In genomic region chr3:48502121-48502520, GRCh38 we compare ENCODE assay signal across 9 cellular contexts. TPM values are rescaled to one million over a fixed set of nuclear protein-coding genes. Genes with fewer than 3 reads are reported as not detected.
DNase-seq lines count a peak whose midpoint lies in the region; ATAC-seq, FAIRE-seq and TF ChIP-seq lines count a peak whose summit lies in the region.
"Had no signal": no experiment of that assay in that cellular context is flagged by ENCODE, and none has a peak within 500 bp of the region (broad histone marks: within the 10 kb centered on the region; RNA-seq: fewer than 3 reads in every experiment).

No MANE protein-coding gene starts in this region.

- H3K4me3 ChIP-seq in CD8-positive, alpha-beta memory T cell (ENCODE audit: low read length): no peak overlapping the region
- no peak overlapping the region for H3K4me3 ChIP-seq in kidney (ENCODE audit: low read length in 2 of 2)

- TF ChIP-seq CTCF in activated B cell treated with CpG ODN at 0.5 μM for 24 hours (IDR thresholded peaks at IDR 0.05) (no peak), kidney (IDR thresholded peaks at IDR 0.05; ENCODE audit: borderline replicate concordance, extremely low read depth, insufficient read depth) (no peak)

- ATAC-seq in activated B cell treated with CpG ODN at 0.5 μM for 24 hours (ENCODE audit: low read depth) (no peak), HG03432 (IDR thresholded peaks at IDR 0.05; ENCODE audit: unreplicated experiment) (no peak)
- no peak for ATAC-seq in stimulated activated effector memory CD8-positive, alpha-beta T cell treated with anti-CD3 and anti-CD28 coated beads, Interleukin-12 subunit alpha, Interleukin-12 subunit beta, amount 100 ng/mL, for 72 hours

- peaks cover 0 to 15% (median 3%) of the 10 kb centered on the region in 3 donors for H3K36me3 Mint-ChIP-seq in CD8-positive, alpha-beta memory T cell
- H3K36me3 Mint-ChIP-seq in activated B cell treated with CpG ODN at 0.5 μM for 24 hours (ENCODE audit: low read depth): no peaks in the 10 kb centered on the region
- peaks cover 63% of the 10 kb centered on the region for H3K36me3 Mint-ChIP-seq in stimulated activated effector memory CD8-positive, alpha-beta T cell treated with anti-CD3 and anti-CD28 coated beads, Interleukin-12 subunit alpha, Interleukin-12 subunit beta, amount 100 ng/mL, for 72 hours

- FAIRE-seq in kidney (lab: Jason Lieb, UNC) (no peak), GM12891 (lab: Jason Lieb, UNC) (no peak)
- FAIRE-seq: GM12892 had no signal

- H3K36me3 ChIP-seq in CD8-positive, alpha-beta memory T cell (ENCODE audit: insufficient read depth, low read length): no peaks in the 10 kb centered on the region
- H3K36me3 ChIP-seq in kidney (ENCODE audit: control insufficient read depth in 1 of 2, insufficient read depth in 2 of 2, low read length in 2 of 2): no peaks in the 10 kb centered on the region

- no peak for TF ChIP-seq POLR2A in GM12891 (IDR thresholded peaks at IDR 0.05; ENCODE audit: low read depth, low read length)

- H3K9ac ChIP-seq in kidney (ENCODE audit: low read length in 2 of 2): no peak overlapping the region

- no peak for DNase-seq in CD8-positive, alpha-beta memory T cell
- no peak for DNase-seq in activated B cell treated with CpG ODN at 0.5 μM for 24 hours
- peak; percentile 39 for DNase-seq in kidney
- no peak for DNase-seq in stimulated activated effector memory CD8-positive, alpha-beta T cell treated with anti-CD3 and anti-CD28 coated beads, Interleukin-12 subunit alpha, Interleukin-12 subunit beta, amount 100 ng/mL, for 72 hours (ENCODE audit: low spot score in 2 of 2)
- DNase-seq in GM12891 (ENCODE audit: insufficient read length, low spot score): no peak
- no peak for DNase-seq in SIG-M5 (lab: John Stamatoyannopoulos, UW)
- DNase-seq: NCI-H2081 had no signal

- H3K4me1 Mint-ChIP-seq in CD8-positive, alpha-beta memory T cell: peaks cover 33 to 55% (median 51%) of the 10 kb centered on the region in 3 donors
- peaks cover 10% of the 10 kb centered on the region for H3K4me1 Mint-ChIP-seq in activated B cell treated with CpG ODN at 0.5 μM for 24 hours
- peaks cover 54% of the 10 kb centered on the region for H3K4me1 Mint-ChIP-seq in stimulated activated effector memory CD8-positive, alpha-beta T cell treated with anti-CD3 and anti-CD28 coated beads, Interleukin-12 subunit alpha, Interleukin-12 subunit beta, amount 100 ng/mL, for 72 hours

- no peak overlapping the region for H3K27ac ChIP-seq in CD8-positive, alpha-beta memory T cell (ENCODE audit: low read depth, low read length)
- no peak overlapping the region for H3K27ac ChIP-seq in kidney (ENCODE audit: low read depth in 2 of 2, low read length in 2 of 2)

- H3K9me3 ChIP-seq in CD8-positive, alpha-beta memory T cell (ENCODE audit: low read length): no peaks in the 10 kb centered on the region
- no peaks in the 10 kb centered on the region for H3K9me3 ChIP-seq in kidney (ENCODE audit: control insufficient read depth in 1 of 2, low read length in 2 of 2)

- CTCF ChIA-PET in CD8-positive, alpha-beta memory T cell (lab: Charles Lee): interaction anchor here (1.3 to 8.0 kb wide), 3 partner anchors 66 to 102 kb away, joined by 6 to 71 read pairs (median 11); no protein-coding TSS in a partner anchor
- CTCF ChIA-PET in activated B cell treated with CpG ODN at 0.5 μM for 24 hours (lab: Charles Lee): interaction anchor here (1.1 kb wide), 1 partner anchor 101 kb away, joined by 3 read pairs; no protein-coding TSS in a partner anchor

- intact Hi-C loops in activated B cell treated with CpG ODN at 0.5 μM for 24 hours (cut with micrococcal nuclease) (no loop called here), kidney (cut with DNase I) (loop anchor here (5.0 kb wide), 1 partner anchor 35 kb away; a partner anchor contains a TSS)

- H3K27ac Mint-ChIP-seq in CD8-positive, alpha-beta memory T cell: peak overlapping the region; percentile 69 to 89 (median 84)
- H3K27ac Mint-ChIP-seq in activated B cell treated with CpG ODN at 0.5 μM for 24 hours: peak overlapping the region; percentile 46
- peak overlapping the region; percentile 91 for H3K27ac Mint-ChIP-seq in stimulated activated effector memory CD8-positive, alpha-beta T cell treated with anti-CD3 and anti-CD28 coated beads, Interleukin-12 subunit alpha, Interleukin-12 subunit beta, amount 100 ng/mL, for 72 hours

- H3K27me3 Mint-ChIP-seq in CD8-positive, alpha-beta memory T cell: no peaks in the 10 kb centered on the region
- H3K27me3 Mint-ChIP-seq in activated B cell treated with CpG ODN at 0.5 μM for 24 hours: no peaks in the 10 kb centered on the region

- POLR2A ChIA-PET in CD8-positive, alpha-beta memory T cell (lab: Charles Lee): interaction anchor here (1.0 kb wide), 1 partner anchor 62 kb away, joined by 3 read pairs; the partner anchor contains the start of genes CCDC51 and TMA7
- POLR2A ChIA-PET in activated B cell treated with CpG ODN at 0.5 μM for 24 hours (lab: Charles Lee): interaction anchor here (0.6 kb wide), 1 partner anchor 1835 kb away, joined by 7 read pairs; no protein-coding TSS in a partner anchor

- H3K4me3 Mint-ChIP-seq in CD8-positive, alpha-beta memory T cell: peak overlapping the region; percentile 13 to 88 (median 80)
- peak overlapping the region; percentile 80 for H3K4me3 Mint-ChIP-seq in activated B cell treated with CpG ODN at 0.5 μM for 24 hours
- peak overlapping the region; percentile 77 for H3K4me3 Mint-ChIP-seq in stimulated activated effector memory CD8-positive, alpha-beta T cell treated with anti-CD3 and anti-CD28 coated beads, Interleukin-12 subunit alpha, Interleukin-12 subunit beta, amount 100 ng/mL, for 72 hours

- H3K9me3 Mint-ChIP-seq in CD8-positive, alpha-beta memory T cell: no peaks in the 10 kb centered on the region
- no peaks in the 10 kb centered on the region for H3K9me3 Mint-ChIP-seq in activated B cell treated with CpG ODN at 0.5 μM for 24 hours
- H3K9me3 Mint-ChIP-seq in stimulated activated effector memory CD8-positive, alpha-beta T cell treated with anti-CD3 and anti-CD28 coated beads, Interleukin-12 subunit alpha, Interleukin-12 subunit beta, amount 100 ng/mL, for 72 hours: no peaks in the 10 kb centered on the region

- peaks cover 31% of the 10 kb centered on the region for H3K4me1 ChIP-seq in CD8-positive, alpha-beta memory T cell (ENCODE audit: insufficient read depth, low read length)
- peaks cover 0 to 15% of the 10 kb centered on the region in 2 donors for H3K4me1 ChIP-seq in kidney (ENCODE audit: control insufficient read depth in 1 of 2, insufficient read depth in 1 of 2, low read depth in 1 of 2, low read length in 2 of 2)

- no peaks in the 10 kb centered on the region for H3K27me3 ChIP-seq in CD8-positive, alpha-beta memory T cell (ENCODE audit: insufficient read depth, low read length, poor library complexity, severe bottlenecking)

TF ChIP-seq in GM12891, 5 proteins besides CTCF, POLR2A, EP300 and RAD21:
- TF ChIP-seq POLR2AphosphoS5 (IDR thresholded peaks at IDR 0.05; ENCODE audit: low read depth, low read length) (no peak), TAF1 (IDR thresholded peaks at IDR 0.05; ENCODE audit: low read depth, low read length) (no peak), SPI1 (IDR thresholded peaks at IDR 0.05; ENCODE audit: low read depth, low read length) (no peak), PAX5 (IDR thresholded peaks at IDR 0.05; ENCODE audit: insufficient read depth, low read length, severe bottlenecking) (no peak), POU2F2 (IDR thresholded peaks at IDR 0.05; ENCODE audit: low read depth, low read length) (no peak)

RNA-seq across cellular contexts. Expression of gene SHISA5, which starts 1.9 kb away (rescaled TPM):
- total RNA-seq in CD8-positive, alpha-beta memory T cell: 100 to 1,000 TPM; 102 TPM
- 470 TPM for polyA plus RNA-seq in CD8-positive, alpha-beta memory T cell
- total RNA-seq in activated B cell treated with CpG ODN at 0.5 μM for 24 hours (95.7 and 108 TPM in 2 replicates), kidney (214 TPM)
- polyA plus RNA-seq in kidney (ENCODE audit: insufficient read depth, low read depth, low replicate concordance): 157 TPM
- polyA plus RNA-seq in GM12891 (2012; ENCODE audit: low read depth, missing spikeins): 67.2 TPM

RNA-seq across cellular contexts. Expression of gene PFKFB4, which starts 54.5 kb away (rescaled TPM):
- total RNA-seq in CD8-positive, alpha-beta memory T cell: 1 to 10 TPM; 1.8 to 2.2 TPM
- polyA plus RNA-seq in CD8-positive, alpha-beta memory T cell: 1.3 TPM
- total RNA-seq in activated B cell treated with CpG ODN at 0.5 μM for 24 hours: 2.0 and 3.2 TPM in 2 replicates
- 4.6 TPM for total RNA-seq in kidney
- polyA plus RNA-seq in kidney (ENCODE audit: insufficient read depth, low read depth, low replicate concordance): 2.1 TPM
- 37.5 TPM for polyA plus RNA-seq in GM12891 (2012; ENCODE audit: low read depth, missing spikeins)

RNA-seq across cellular contexts. Expression of gene ATRIP, which starts 55.6 kb away (rescaled TPM):
- total RNA-seq in CD8-positive, alpha-beta memory T cell: 10 to 100 TPM; 22.1 to 22.8 TPM
- polyA plus RNA-seq in CD8-positive, alpha-beta memory T cell: 13.4 TPM
- total RNA-seq in activated B cell treated with CpG ODN at 0.5 μM for 24 hours: 10.5 and 14.6 TPM in 2 replicates
- 6.7 TPM for total RNA-seq in kidney
- polyA plus RNA-seq in kidney (ENCODE audit: insufficient read depth, low read depth, low replicate concordance): 5.4 TPM
- 6.0 TPM for polyA plus RNA-seq in GM12891 (2012; ENCODE audit: low read depth, missing spikeins)
